Comparison of ENCODE assay signal across 8 cellular contexts in the genomic region with DNA sequence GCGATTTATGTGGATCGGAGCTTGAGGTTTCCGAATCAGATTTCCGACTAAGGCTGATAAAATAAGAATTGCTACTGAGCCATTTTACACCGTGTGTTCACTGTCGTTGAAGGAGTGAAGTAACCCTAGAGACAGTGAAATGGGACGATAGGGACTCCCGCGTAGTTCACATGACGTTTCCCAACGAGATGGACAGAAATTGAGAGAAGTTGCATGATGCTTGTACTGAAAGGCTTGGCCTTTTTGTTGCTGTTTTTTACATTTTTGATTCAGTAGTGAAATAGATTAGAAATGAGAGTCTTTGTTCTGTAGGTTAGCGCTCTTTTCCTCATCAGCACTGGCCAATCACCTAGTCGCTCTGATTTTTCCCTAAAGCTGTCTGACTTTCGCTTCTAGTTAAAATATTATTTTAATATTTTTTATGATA. TPM values are rescaled to one million over a fixed set of nuclear protein-coding genes. Genes with fewer than 3 reads are reported as not detected.
DNase-seq lines count a peak whose midpoint lies in the region; ATAC-seq and TF ChIP-seq lines count a peak whose summit lies in the region.

No MANE protein-coding gene starts in this region.

- H3K27ac Mint-ChIP-seq in CD8-positive, alpha-beta T cell = peak overlapping the region; percentile 95
- peak overlapping the region; percentile 98 to 100 (median 99) for H3K27ac Mint-ChIP-seq in nephron

- no peaks in the 10 kb centered on the region for H3K27me3 ChIP-seq in CD8-positive, alpha-beta T cell (ENCODE audit: insufficient read depth, low read length)
- no peaks in the 10 kb centered on the region for H3K27me3 ChIP-seq in dorsolateral prefrontal cortex

- peak overlapping the region; percentile 96 for H3K4me3 Mint-ChIP-seq in CD8-positive, alpha-beta T cell
- H3K4me3 Mint-ChIP-seq in nephron = peak overlapping the region; percentile 97 to 100 (median 99)

- no peak for ATAC-seq in CD8-positive, alpha-beta T cell
- ATAC-seq in GM19035 (IDR thresholded peaks at IDR 0.05; ENCODE audit: unreplicated experiment) (no peak), HG02885 (IDR thresholded peaks at IDR 0.05; ENCODE audit: poor library complexity, unreplicated experiment) (no peak)

- POLR2A ChIA-PET in CD8-positive, alpha-beta T cell (lab: Charles Lee) = interaction anchor here (0.8 to 5.0 kb wide), 4 partner anchors 12 to 80 kb away, joined by 3 to 26 read pairs (median 4); a partner anchor contains a TSS

- no peak for TF ChIP-seq CTCF in CD8-positive, alpha-beta T cell (IDR thresholded peaks at IDR 0.05)
- TF ChIP-seq CTCF in dorsolateral prefrontal cortex (IDR thresholded peaks at IDR 0.05 in 54 of 56, conservative IDR thresholded peaks at IDR 0.05 in 2 of 56; ENCODE audit: low read depth in 1 of 56, partially characterized antibody in 56 of 56) (no peak), nephron (IDR thresholded peaks at IDR 0.05; ENCODE audit: unreplicated experiment in 3 of 3) (no peak)

- intact Hi-C loops in CD8-positive, alpha-beta T cell (cut with DNase I, micrococcal nuclease) = loop anchor here in 1 of 2 experiments (2.0 to 10.0 kb wide), 4 partner anchors 20 to 637 kb away; a partner anchor contains a TSS
- intact Hi-C loops in dorsolateral prefrontal cortex (cut with DNase I) = loop anchor here (5.0 kb wide), 3 partner anchors 78 to 368 kb away; a partner anchor contains a TSS

- H3K27ac ChIP-seq in CD8-positive, alpha-beta T cell (ENCODE audit: low read depth, low read length) = peak overlapping the region; percentile 93
- H3K27ac ChIP-seq in dorsolateral prefrontal cortex = peak overlapping the region in 52 of 59 donors; percentile 86 to 100 (median 97)

- H3K36me3 ChIP-seq in CD8-positive, alpha-beta T cell (ENCODE audit: insufficient read depth, low read length) = no peaks in the 10 kb centered on the region

- peaks cover 35% of the 10 kb centered on the region for H3K4me1 Mint-ChIP-seq in CD8-positive, alpha-beta T cell (ENCODE audit: low read depth)
- H3K4me1 Mint-ChIP-seq in nephron = peaks cover 32% of the 10 kb centered on the region

- H3K4me1 ChIP-seq in CD8-positive, alpha-beta T cell (ENCODE audit: insufficient read depth, low read length) = peaks cover 40% of the 10 kb centered on the region

- H3K36me3 Mint-ChIP-seq in CD8-positive, alpha-beta T cell = peaks cover 20% of the 10 kb centered on the region
- peaks cover 22% of the 10 kb centered on the region for H3K36me3 Mint-ChIP-seq in nephron (ENCODE audit: low read depth)

- H3K4me3 ChIP-seq in CD8-positive, alpha-beta T cell (ENCODE audit: low read depth, low read length) = peak overlapping the region; percentile 98
- H3K4me3 ChIP-seq in dorsolateral prefrontal cortex = peak overlapping the region; percentile 73 to 100 (median 98)

- H3K9me3 Mint-ChIP-seq in CD8-positive, alpha-beta T cell = no peaks in the 10 kb centered on the region
- no peaks in the 10 kb centered on the region for H3K9me3 Mint-ChIP-seq in nephron

- CTCF ChIA-PET in CD8-positive, alpha-beta T cell (lab: Charles Lee) = interaction anchor here (0.9 to 1.0 kb wide), 3 partner anchors 8 to 77 kb away, joined by 3 to 5 read pairs (median 3); a partner anchor contains a TSS

- no peak for DNase-seq in CD8-positive, alpha-beta T cell
- DNase-seq in NAMALWA (ENCODE audit: low spot score) (peak; percentile 57), dorsolateral prefrontal cortex (no peak), activated gamma-delta T cell treated with Interleukin-2 at 50 U/mL for 16 hours (no peak), retina (no peak)

- H3K27me3 Mint-ChIP-seq in CD8-positive, alpha-beta T cell (ENCODE audit: low read depth) = no peaks in the 10 kb centered on the region
- H3K27me3 Mint-ChIP-seq in nephron (ENCODE audit: low read depth) = no peaks in the 10 kb centered on the region

- H3K9me3 ChIP-seq in CD8-positive, alpha-beta T cell (ENCODE audit: low read length) = no peaks in the 10 kb centered on the region

RNA-seq across cellular contexts. Expression of a gene that starts 1.3 kb away (rescaled TPM):
- total RNA-seq in CD8-positive, alpha-beta T cell = 100 to 1,000 TPM; 102 TPM
- 100 to 1,000 TPM in 1 of 120 experiments, 10 to 100 TPM in 119; 50.0 to 101 (median 75.5) TPM for total RNA-seq in dorsolateral prefrontal cortex

RNA-seq across cellular contexts. Expression of a gene that starts 57.8 kb away (rescaled TPM):
- 1 to 10 TPM; 6.6 to 7.6 TPM for total RNA-seq in CD8-positive, alpha-beta T cell
- total RNA-seq in dorsolateral prefrontal cortex = 10 to 100 TPM; 14.3 to 30.7 (median 20.7) TPM
